Comparison of ENCODE assay signal across 17 cellular contexts in genomic region chr9:42388146-42388690, GRCh38.
A peak's percentile ranks its signal among the peaks of the same experiment; 100 is the strongest.
DNase-seq lines count a peak whose midpoint lies in the region; ATAC-seq, FAIRE-seq and TF ChIP-seq lines count a peak whose summit lies in the region.
"Had no signal": no experiment of that assay in that cellular context is flagged by ENCODE, and none has a peak within 500 bp of the region (broad histone marks: within the 10 kb centered on the region; RNA-seq: fewer than 3 reads in every experiment).

No MANE protein-coding gene starts in this region.

- no peaks in the 10 kb centered on the region for H3K9me3 Mint-ChIP-seq in stimulated activated effector memory CD8-positive, alpha-beta T cell treated with anti-CD3 and anti-CD28 coated beads, Interleukin-12 subunit alpha, Interleukin-12 subunit beta, amount 100 ng/mL, for 72 hours
- H3K9me3 Mint-ChIP-seq: activated T-helper 1 cell treated with anti-CD3 and anti-CD28 coated beads, Interleukin-12 subunit alpha, Interleukin-12 subunit beta, Interleukin-2, Interleukin-4 antibody, amounts not matched to agents 30 ng/mL and 10 ng/mL and 1 ng/mL, durations not matched to agents 14 hours and 24 hours and 36 hours; stimulated activated naive CD8-positive, alpha-beta T cell treated with anti-CD3 and anti-CD28 coated beads, Interleukin-15, Interleukin-2, amounts not matched to agents 100 ng/mL and 50 ng/mL, for 24 hours had no signal

- H3K27ac ChIP-seq in adrenal gland, result no peak overlapping the region
- H3K27ac ChIP-seq in uterus, result no peak overlapping the region
- H3K27ac ChIP-seq: ascending aorta, C4-2B, KMS-11, SJSA1 had no signal

- H3K4me1 ChIP-seq in adrenal gland (replicated peaks in 1 of 2), result no peaks in the 10 kb centered on the region
- H3K4me1 ChIP-seq in uterus, result no peaks in the 10 kb centered on the region
- H3K4me1 ChIP-seq: SJSA1 had no signal

- no peaks in the 10 kb centered on the region for H3K36me3 Mint-ChIP-seq in stimulated activated effector memory CD8-positive, alpha-beta T cell treated with anti-CD3 and anti-CD28 coated beads, Interleukin-12 subunit alpha, Interleukin-12 subunit beta, amount 100 ng/mL, for 72 hours

- peak; percentile 25 for ATAC-seq in stimulated activated effector memory CD8-positive, alpha-beta T cell treated with anti-CD3 and anti-CD28 coated beads, Interleukin-12 subunit alpha, Interleukin-12 subunit beta, amount 100 ng/mL, for 72 hours

- H3K27me3 ChIP-seq in adrenal gland (no peaks in the 10 kb centered on the region), uterus (no peaks in the 10 kb centered on the region)
- H3K27me3 ChIP-seq: ascending aorta, SJSA1 had no signal

- H3K4me3 Mint-ChIP-seq in stimulated activated effector memory CD8-positive, alpha-beta T cell treated with anti-CD3 and anti-CD28 coated beads, Interleukin-12 subunit alpha, Interleukin-12 subunit beta, amount 100 ng/mL, for 72 hours, result no peak overlapping the region
- H3K4me3 Mint-ChIP-seq: activated CD4-positive, alpha-beta memory T cell treated with anti-CD3 and anti-CD28 coated beads, Interleukin-2, amount 10 ng/mL, durations not matched to agents 7 days and 5 days; activated T-helper 1 cell treated with anti-CD3 and anti-CD28 coated beads, Interleukin-12 subunit alpha, Interleukin-12 subunit beta, Interleukin-2, Interleukin-4 antibody, amounts not matched to agents 30 ng/mL and 10 ng/mL and 1 ng/mL, durations not matched to agents 14 hours and 24 hours and 36 hours; stimulated activated naive CD8-positive, alpha-beta T cell treated with anti-CD3 and anti-CD28 coated beads, Interleukin-15, Interleukin-2, amounts not matched to agents 100 ng/mL and 50 ng/mL, for 24 hours had no signal

- H3K9me3 ChIP-seq in adrenal gland (replicated peaks in 1 of 3) (no peaks in the 10 kb centered on the region), uterus (no peaks in the 10 kb centered on the region)
- H3K9me3 ChIP-seq: ascending aorta, SJSA1 had no signal

- H3K4me3 ChIP-seq in adrenal gland, result no peak overlapping the region
- H3K4me3 ChIP-seq in uterus, result no peak overlapping the region
- H3K4me3 ChIP-seq: ascending aorta, SJSA1 had no signal

- TF ChIP-seq CTCF in GM13976 (IDR thresholded peaks at IDR 0.05; ENCODE audit: borderline replicate concordance, control extremely low read depth, extremely low read depth, insufficient read depth, missing control alignments) (no peak), adrenal gland (IDR thresholded peaks at IDR 0.05) (no peak), uterus (IDR thresholded peaks at IDR 0.05) (no peak)

- in situ Hi-C loops in GM13976 (cut with MboI; ENCODE audit: low sequenced_read_pairs, unreplicated experiment), result no loop called here

- H3K27ac Mint-ChIP-seq in stimulated activated effector memory CD8-positive, alpha-beta T cell treated with anti-CD3 and anti-CD28 coated beads, Interleukin-12 subunit alpha, Interleukin-12 subunit beta, amount 100 ng/mL, for 72 hours, result no peak overlapping the region
- H3K27ac Mint-ChIP-seq: activated CD4-positive, alpha-beta memory T cell treated with anti-CD3 and anti-CD28 coated beads, Interleukin-2, amount 10 ng/mL, durations not matched to agents 7 days and 5 days; activated T-helper 1 cell treated with anti-CD3 and anti-CD28 coated beads, Interleukin-12 subunit alpha, Interleukin-12 subunit beta, Interleukin-2, Interleukin-4 antibody, amounts not matched to agents 30 ng/mL and 10 ng/mL and 1 ng/mL, durations not matched to agents 14 hours and 24 hours and 36 hours; stimulated activated naive CD8-positive, alpha-beta T cell treated with anti-CD3 and anti-CD28 coated beads, Interleukin-15, Interleukin-2, amounts not matched to agents 100 ng/mL and 50 ng/mL, for 24 hours had no signal

- H3K4me1 Mint-ChIP-seq in stimulated activated effector memory CD8-positive, alpha-beta T cell treated with anti-CD3 and anti-CD28 coated beads, Interleukin-12 subunit alpha, Interleukin-12 subunit beta, amount 100 ng/mL, for 72 hours, result no peaks in the 10 kb centered on the region
- H3K4me1 Mint-ChIP-seq: activated CD4-positive, alpha-beta memory T cell treated with anti-CD3 and anti-CD28 coated beads, Interleukin-2, amount 10 ng/mL, durations not matched to agents 7 days and 5 days had no signal

- TF ChIP-seq POLR2A in adrenal gland (IDR thresholded peaks at IDR 0.05) (no peak), uterus (IDR thresholded peaks at IDR 0.05) (no peak)

- no peaks in the 10 kb centered on the region for H3K36me3 ChIP-seq in adrenal gland (replicated peaks in 1 of 2)
- no peaks in the 10 kb centered on the region for H3K36me3 ChIP-seq in uterus
- H3K36me3 ChIP-seq: ascending aorta, SJSA1 had no signal

- no peak for FAIRE-seq in frontal cortex (lab: Jason Lieb, UNC)

- 76 to 86% (median 78%) methylated on average over 3 of the region's 3 CpGs for WGBS in adrenal gland, 4 donors

- intact Hi-C loops in adrenal gland (cut with DNase I), result no loop called here
- intact Hi-C loops in uterus (cut with DNase I; ENCODE audit: low total_unique reads), result no loop called here

- DNase-seq in GM13976 (ENCODE audit: low spot score) (peak; percentile 38), SK-N-DZ (ENCODE audit: low spot score) (peak; percentile 8), frontal cortex (ENCODE audit: low spot score in 2 of 2) (peak; percentile 28 to 29), adrenal gland (no peak), uterus (no peak), NCI-H146 treated with DMSO at 0.1 percent for 48 hours (lab: John Stamatoyannopoulos, UW; ENCODE audit: unreplicated experiment) (no peak)
- DNase-seq in stimulated activated effector memory CD8-positive, alpha-beta T cell treated with anti-CD3 and anti-CD28 coated beads, Interleukin-12 subunit alpha, Interleukin-12 subunit beta, amount 100 ng/mL, for 72 hours (ENCODE audit: low spot score in 2 of 2), result no peak
- DNase-seq in activated effector memory CD4-positive, alpha-beta T cell treated with anti-CD3 and anti-CD28 coated beads, Interleukin-2, amount 50 U/mL, for 16 hours, result no peak
- DNase-seq: activated CD4-positive, alpha-beta memory T cell treated with anti-CD3 and anti-CD28 coated beads, Interleukin-2, amount 10 ng/mL, durations not matched to agents 7 days and 5 days; DMS79 treated with DMSO at 0.1 percent for 48 hours; NCI-H2227 treated with DMSO at 0.1 percent for 48 hours had no signal

Comparison
In these comparisons a context has a peak if more than half of its experiments do, and no peak if none do; other contexts are left out.
1. DNase-seq: peak in GM13976 (single experiment), SK-N-DZ (single experiment) and frontal cortex (2 of 2); none in stimulated activated effector memory CD8-positive, alpha-beta T cell treated with anti-CD3 and anti-CD28 coated beads, Interleukin-12 subunit alpha, Interleukin-12 subunit beta, amount 100 ng/mL, for 72 hours (0 of 2), activated effector memory CD4-positive, alpha-beta T cell treated with anti-CD3 and anti-CD28 coated beads, Interleukin-2, amount 50 U/mL, for 16 hours (single experiment), adrenal gland (0 of 7), uterus (0 of 2) and NCI-H146 treated with DMSO at 0.1 percent for 48 hours (single experiment).